ENCODE assay signal across 20 cellular contexts in genomic region chr21:14991957-14992356, GRCh38.
A peak's percentile ranks its signal among the peaks of the same experiment; 100 is the strongest.
DNase-seq lines count a peak whose midpoint lies in the region; FAIRE-seq and TF ChIP-seq lines count a peak whose summit lies in the region.
"Had no signal": no experiment of that assay in that cellular context is flagged by ENCODE, and none has a peak within 500 bp of the region (broad histone marks: within the 10 kb centered on the region; RNA-seq: fewer than 3 reads in every experiment).

No MANE protein-coding gene starts in this region.

- TF ChIP-seq CTCF in endothelial cell of umbilical vein (IDR thresholded peaks at IDR 0.05; ENCODE audit: extremely low read depth in 1 of 2, insufficient read depth in 1 of 2, low read depth in 1 of 2, low read length in 2 of 2) (no peak), BE2C (IDR thresholded peaks at IDR 0.05; ENCODE audit: low read depth, low read length) (no peak)

- FAIRE-seq in RCC 7860 (lab: Jason Lieb, UNC) (peak; percentile 87), endothelial cell of umbilical vein (lab: Jason Lieb, UNC) (no peak)
- FAIRE-seq: GM19239, pancreas had no signal

- H3K4me2 ChIP-seq in endothelial cell of umbilical vein (ENCODE audit: insufficient read depth, low read length) (no peak overlapping the region), mesenchymal stem cell (ENCODE audit: low read length, poor library complexity, severe bottlenecking) (no peak overlapping the region)

- H3K9me3 ChIP-seq in endothelial cell of umbilical vein (replicated peaks; ENCODE audit: control insufficient read depth, insufficient read depth, low read length): no peaks in the 10 kb centered on the region
- no peaks in the 10 kb centered on the region for H3K9me3 ChIP-seq in mesenchymal stem cell (ENCODE audit: control insufficient read depth, low read length)
- H3K9me3 ChIP-seq in BE2C: no peaks in the 10 kb centered on the region
- H3K9me3 ChIP-seq: pancreas, sigmoid colon had no signal

- no peaks in the 10 kb centered on the region for H3K27me3 ChIP-seq in endothelial cell of umbilical vein (ENCODE audit: control insufficient read depth in 2 of 2, insufficient read depth in 2 of 2, low read length in 2 of 2)
- no peaks in the 10 kb centered on the region for H3K27me3 ChIP-seq in mesenchymal stem cell (ENCODE audit: control insufficient read depth in 1 of 2, insufficient read depth in 1 of 2, low read length in 2 of 2)
- no peaks in the 10 kb centered on the region for H3K27me3 ChIP-seq in BE2C
- H3K27me3 ChIP-seq: pancreas, sigmoid colon had no signal

- H2AFZ ChIP-seq in endothelial cell of umbilical vein (ENCODE audit: low read depth, low read length) (no peak overlapping the region), mesenchymal stem cell (ENCODE audit: low read depth, low read length) (no peak overlapping the region)

- POLR2A ChIA-PET in endothelial cell of umbilical vein (lab: Charles Lee): no interaction called here

- in situ Hi-C loops in Caki2 (cut with HindIII; ENCODE audit: low pct_unique_long_range_greater_than_20kb, low sequenced_read_pairs): no loop called here

- no peak overlapping the region for H2BK15ac ChIP-seq in mesenchymal stem cell (ENCODE audit: low read depth, poor library complexity, severe bottlenecking)

- H3K23ac ChIP-seq in mesenchymal stem cell (ENCODE audit: low read length in 2 of 2): no peak overlapping the region

- H3K79me2 ChIP-seq in endothelial cell of umbilical vein (ENCODE audit: control insufficient read depth, insufficient read depth, low read length): peaks cover 61% of the 10 kb centered on the region

- no peak overlapping the region for H2BK5ac ChIP-seq in mesenchymal stem cell (ENCODE audit: low read depth, low read length, poor library complexity, severe bottlenecking)

- no peak overlapping the region for H3K4me3 ChIP-seq in endothelial cell of umbilical vein (replicated peaks in 1 of 3; ENCODE audit: insufficient read depth in 1 of 3, low read depth in 1 of 3, low read length in 3 of 3)
- no peak overlapping the region for H3K4me3 ChIP-seq in mesenchymal stem cell (ENCODE audit: insufficient read depth in 1 of 2, low read depth in 1 of 2, low read length in 2 of 2)
- no peak overlapping the region for H3K4me3 ChIP-seq in BE2C (ENCODE audit: low read depth, low read length)
- H3K4me3 ChIP-seq: pancreas, sigmoid colon had no signal

- H3K9me1 ChIP-seq in endothelial cell of umbilical vein (replicated peaks; ENCODE audit: control insufficient read depth, extremely low read depth, insufficient read depth, low read length): no peaks in the 10 kb centered on the region

- 98% methylated on average over 7 of the region's 8 CpGs for WGBS in mesenchymal stem cell

- H2BK12ac ChIP-seq in mesenchymal stem cell (ENCODE audit: low read length in 2 of 2): peak overlapping the region in 1 of 2 experiments; percentile 31

- no peak overlapping the region for H3K27ac ChIP-seq in endothelial cell of umbilical vein (ENCODE audit: insufficient read depth, low read depth, low read length)
- peak overlapping the region; percentile 52 for H3K27ac ChIP-seq in mesenchymal stem cell (ENCODE audit: low read length, poor library complexity, severe bottlenecking)
- H3K27ac ChIP-seq: pancreas, sigmoid colon had no signal

- no peak overlapping the region for H3K4ac ChIP-seq in mesenchymal stem cell (ENCODE audit: low read depth in 1 of 2, low read length in 2 of 2)

- H3K79me1 ChIP-seq in mesenchymal stem cell (replicated peaks; ENCODE audit: low read length, poor library complexity, severe bottlenecking): peaks cover 22% of the 10 kb centered on the region

- DNase-seq in Caki2 (ENCODE audit: low read depth) (peak; percentile 90), RCC 7860 (ENCODE audit: low spot score) (peak; percentile 73), endothelial cell of umbilical vein (ENCODE audit: low read depth, low spot score) (peak; percentile 46), mesenchymal stem cell (no peak), 8988T (no peak), nucleus accumbens (lab: John Stamatoyannopoulos, UW) (no peak), BE2C (no peak)
- no peak for DNase-seq in stimulated activated naive CD4-positive, alpha-beta T cell (lab: John Stamatoyannopoulos, UW)
- DNase-seq: activated CD4-positive, alpha-beta T cell treated with anti-CD3 and anti-CD28 coated beads, Interleukin-2, amount 50 U/mL, for 1 hour; DMS53; foreskin melanocyte; H9; left cardiac atrium; naive thymus-derived CD4-positive, alpha-beta T cell; NCI-H1417 treated with DMSO at 0.1 percent for 48 hours; NCI-H2171; NCI-H526 treated with DMSO at 0.1 percent for 48 hours; pancreas; sigmoid colon had no signal

- H3K18ac ChIP-seq in mesenchymal stem cell (ENCODE audit: low read depth in 1 of 2, low read length in 2 of 2): peak overlapping the region in 1 of 2 experiments; percentile 41

- peak overlapping the region; percentile 49 for H2AK5ac ChIP-seq in mesenchymal stem cell (ENCODE audit: low read length, severe bottlenecking)

- CTCF ChIA-PET in endothelial cell of umbilical vein (lab: Charles Lee): no interaction called here

- peaks cover 10% of the 10 kb centered on the region for H3K4me1 ChIP-seq in endothelial cell of umbilical vein (ENCODE audit: control insufficient read depth, extremely low read depth, insufficient read depth, low read length)
- H3K4me1 ChIP-seq in mesenchymal stem cell (ENCODE audit: control insufficient read depth, insufficient read depth, low read depth, low read length): peaks cover 7% of the 10 kb centered on the region
- H3K4me1 ChIP-seq in BE2C: peaks cover 10% of the 10 kb centered on the region; the same call in 1 of the 2 replicates

- H3K36me3 ChIP-seq in endothelial cell of umbilical vein (ENCODE audit: control insufficient read depth in 2 of 2, extremely low read depth in 1 of 2, insufficient read depth in 2 of 2, low read length in 2 of 2) (peaks cover 0 to 3% of the 10 kb centered on the region in 2 experiments), mesenchymal stem cell (ENCODE audit: control insufficient read depth in 1 of 2, insufficient read depth in 2 of 2, low read depth in 1 of 2, low read length in 2 of 2) (peaks cover 0 to 55% of the 10 kb centered on the region in 2 experiments), BE2C (no peaks in the 10 kb centered on the region)
- H3K36me3 ChIP-seq: pancreas, sigmoid colon had no signal

- dilution Hi-C loops in endothelial cell of umbilical vein (cut with MboI; ENCODE audit: extremely low pct_ligation_motif_present, low sequenced_read_pairs): no loop called here

- H4K8ac ChIP-seq in mesenchymal stem cell (ENCODE audit: low read length): no peak overlapping the region

- no TSS peak for BruUV-seq in endothelial cell of umbilical vein (replicated peaks; lab: Mats Ljungman, UMichigan)

- no peak overlapping the region for H4K91ac ChIP-seq in mesenchymal stem cell (ENCODE audit: low read length)

- intact Hi-C loops in endothelial cell of umbilical vein (cut with micrococcal nuclease): no loop called here

- no peak overlapping the region for H3K14ac ChIP-seq in mesenchymal stem cell (ENCODE audit: low read length in 2 of 2)

- no peak for TF ChIP-seq POLR2A in endothelial cell of umbilical vein (IDR thresholded peaks at IDR 0.05; ENCODE audit: low read depth, low read length)

- no peaks in the 10 kb centered on the region for H4K20me1 ChIP-seq in endothelial cell of umbilical vein (replicated peaks; ENCODE audit: control insufficient read depth, extremely low read depth, insufficient read depth, low read length)

- no peak overlapping the region for H3K9ac ChIP-seq in endothelial cell of umbilical vein (replicated peaks; ENCODE audit: extremely low read depth, insufficient read depth, low read length)
- H3K9ac ChIP-seq in mesenchymal stem cell (ENCODE audit: low read length): no peak overlapping the region

- H2BK120ac ChIP-seq in mesenchymal stem cell (ENCODE audit: low read depth, low read length): no peak overlapping the region

TF ChIP-seq in endothelial cell of umbilical vein, 7 proteins besides CTCF, POLR2A, EP300 and RAD21:
- TF ChIP-seq EZH2 (IDR thresholded peaks at IDR 0.05; ENCODE audit: borderline replicate concordance, low read depth, low read length, severe bottlenecking) (no peak), POLR2AphosphoS5 (IDR thresholded peaks at IDR 0.05; ENCODE audit: insufficient read depth, low read depth, low read length) (no peak), JUN (IDR thresholded peaks at IDR 0.05; ENCODE audit: borderline replicate concordance, insufficient read depth, insufficient read length, low read depth) (no peak), GATA2 (IDR thresholded peaks at IDR 0.05; ENCODE audit: insufficient read depth, insufficient read length, low read depth, low read length) (no peak), MYC (IDR thresholded peaks at IDR 0.05; ENCODE audit: low read depth, low read length) (no peak), MAX (IDR thresholded peaks at IDR 0.05; ENCODE audit: insufficient read depth, insufficient read length) (no peak), FOS (IDR thresholded peaks at IDR 0.05; ENCODE audit: borderline replicate concordance, insufficient read depth, low read length) (no peak)

Comparison
In these comparisons a context has a peak if more than half of its experiments do, and no peak if none do; other contexts are left out.
1. DNase-seq: peak in Caki2 (single experiment), RCC 7860 (single experiment) and endothelial cell of umbilical vein (single experiment); none in mesenchymal stem cell (single experiment), 8988T (single experiment), stimulated activated naive CD4-positive, alpha-beta T cell (0 of 6), nucleus accumbens (0 of 56) and BE2C (single experiment).